In the genomic region with DNA sequence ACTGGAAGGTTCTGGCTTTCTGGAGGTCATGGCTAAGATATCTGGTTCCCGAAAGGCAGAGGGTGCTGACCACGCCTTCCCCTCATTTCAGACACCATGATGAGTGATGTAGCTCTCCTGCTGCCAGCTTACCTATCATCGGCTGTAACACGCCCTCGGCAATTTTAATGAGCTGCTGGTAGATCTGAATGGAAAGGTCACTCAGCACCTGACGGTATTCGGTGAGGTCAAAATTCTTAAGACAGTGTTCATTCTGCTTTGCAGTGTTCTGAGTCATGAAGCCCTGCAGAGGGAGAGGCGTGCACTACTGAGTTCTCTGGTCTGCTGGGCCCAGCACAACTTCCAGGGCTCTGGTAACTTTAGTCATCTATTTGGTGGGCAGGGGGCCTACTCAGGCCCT, we compare ENCODE assay signal across 24 cellular contexts. TPM values are rescaled to one million over a fixed set of nuclear protein-coding genes. Genes with fewer than 3 reads are reported as not detected.
DNase-seq lines count a peak whose midpoint lies in the region; ATAC-seq, FAIRE-seq and TF ChIP-seq lines count a peak whose summit lies in the region.
"Had no signal": no experiment of that assay in that cellular context is flagged by ENCODE, and none has a peak within 500 bp of the region (broad histone marks: within the 10 kb centered on the region; RNA-seq: fewer than 3 reads in every experiment).

No MANE protein-coding gene starts in this region.

- no peaks in the 10 kb centered on the region for H3K79me2 ChIP-seq in mammary epithelial cell (ENCODE audit: insufficient read depth, low read length)

- CTCF ChIA-PET in A549 (lab: Yijun Ruan, JAX) (no interaction called here), mammary epithelial cell (lab: Charles Lee; ENCODE audit: low non-redundant PET) (no interaction called here)

- H2AFZ ChIP-seq in mammary epithelial cell (ENCODE audit: low read depth, low read length): no peak overlapping the region

- FAIRE-seq in A549 (lab: Jason Lieb, UNC) (no peak), kidney (lab: Jason Lieb, UNC) (no peak)
- FAIRE-seq: small intestine had no signal

- in situ Hi-C loops in mammary epithelial cell (cut with MboI; ENCODE audit: low sequenced_read_pairs in 2 of 2): no loop called here

- TF ChIP-seq CTCF in A549 (IDR thresholded peaks at IDR 0.05): no peak
- no peak for TF ChIP-seq CTCF in mammary epithelial cell (conservative IDR thresholded peaks at IDR 0.05 in 1 of 2, IDR thresholded peaks at IDR 0.05 in 1 of 2; ENCODE audit: extremely low read depth in 1 of 2, insufficient read depth in 1 of 2, low read depth in 1 of 2, low read length in 2 of 2)
- no peak for TF ChIP-seq CTCF in kidney (IDR thresholded peaks at IDR 0.05; ENCODE audit: borderline replicate concordance, extremely low read depth, insufficient read depth)

- WGBS in A549 (ENCODE audit: missing lambda C conversion rate): 48% methylated on average over 3 of the region's 8 CpGs
- WGBS in mammary epithelial cell (ENCODE audit: low coverage, missing lambda C conversion rate): 63% methylated on average over 8 of the region's 8 CpGs

- H3K9me3 ChIP-seq in A549 (no peaks in the 10 kb centered on the region), mammary epithelial cell (replicated peaks; ENCODE audit: insufficient read depth, low read length) (no peaks in the 10 kb centered on the region), kidney (ENCODE audit: control insufficient read depth in 1 of 2, low read length in 2 of 2) (no peaks in the 10 kb centered on the region)
- H3K9me3 ChIP-seq: esophagus squamous epithelium had no signal

- no peak overlapping the region for H3K9ac ChIP-seq in mammary epithelial cell (ENCODE audit: insufficient read depth, low read length)
- H3K9ac ChIP-seq in kidney (ENCODE audit: low read length in 2 of 2): no peak overlapping the region

- H3K4me3 ChIP-seq in A549 (no peak overlapping the region), mammary epithelial cell (replicated peaks in 1 of 3; ENCODE audit: insufficient read depth in 1 of 3, low read depth in 2 of 3, low read length in 3 of 3) (no peak overlapping the region), kidney (ENCODE audit: low read length in 2 of 2) (no peak overlapping the region)
- H3K4me3 ChIP-seq: esophagus squamous epithelium had no signal

- TF ChIP-seq POLR2A in A549 (IDR thresholded peaks at IDR 0.05; ENCODE audit: low read length): no peak

- H3K4me1 ChIP-seq in A549: peaks cover 45% of the 10 kb centered on the region
- peaks cover 20% of the 10 kb centered on the region for H3K4me1 ChIP-seq in mammary epithelial cell (ENCODE audit: insufficient read depth, low read length)
- H3K4me1 ChIP-seq in kidney (ENCODE audit: control insufficient read depth in 1 of 2, insufficient read depth in 1 of 2, low read depth in 1 of 2, low read length in 2 of 2): no peaks in the 10 kb centered on the region
- H3K4me1 ChIP-seq: esophagus squamous epithelium had no signal

- intact Hi-C loops in mammary epithelial cell (cut with micrococcal nuclease): no loop called here
- intact Hi-C loops in kidney (cut with DNase I): no loop called here

- ATAC-seq in A549 (peak; percentile 67 to 73; a peak in 4 of 6 replicates), GM18520 (IDR thresholded peaks at IDR 0.05; ENCODE audit: unreplicated experiment) (no peak)

- no peak for TF ChIP-seq RAD21 in A549 (conservative IDR thresholded peaks at IDR 0.05 in 1 of 2, IDR thresholded peaks at IDR 0.05 in 1 of 2)

- H3K36me3 ChIP-seq in mammary epithelial cell (ENCODE audit: insufficient read depth, low read length) (no peaks in the 10 kb centered on the region), kidney (ENCODE audit: control insufficient read depth in 1 of 2, insufficient read depth in 2 of 2, low read length in 2 of 2) (peaks cover 5 to 8% of the 10 kb centered on the region in 2 donors)

- no TSS peak for BruUV-seq in mammary epithelial cell (replicated peaks; lab: Mats Ljungman, UMichigan)

- no peaks in the 10 kb centered on the region for H3K27me3 ChIP-seq in mammary epithelial cell (ENCODE audit: insufficient read depth, low read length)
- H3K27me3 ChIP-seq: esophagus squamous epithelium had no signal

- dilution Hi-C loops in mammary epithelial cell (cut with HindIII; ENCODE audit: low sequenced_read_pairs): no loop called here

- H3K4me2 ChIP-seq in A549 (peak overlapping the region; percentile 50), mammary epithelial cell (ENCODE audit: insufficient read depth, low read depth, low read length) (no peak overlapping the region)

- H4K20me1 ChIP-seq in mammary epithelial cell (ENCODE audit: insufficient read depth, low read length): no peaks in the 10 kb centered on the region

- TF ChIP-seq EP300 in A549 (IDR thresholded peaks at IDR 0.05): no peak

- POLR2A ChIA-PET in A549 (lab: Yijun Ruan, JAX): no interaction called here

- peak in 1 of 2 experiments; percentile 39 for DNase-seq in A549 (ENCODE audit: low read depth in 1 of 2, low spot score in 1 of 2)
- peak; percentile 27 for DNase-seq in HK-2 (ENCODE audit: unreplicated experiment)
- DNase-seq in mammary epithelial cell: peak; percentile 66
- peak; percentile 90 for DNase-seq in kidney glomerular epithelial cell (lab: John Stamatoyannopoulos, UW)
- DNase-seq in kidney: no peak
- DNase-seq in SHP77 treated with DMSO at 0.1 percent for 48 hours (lab: John Stamatoyannopoulos, UW): no peak
- no peak for DNase-seq in cerebellar nuclear complex (lab: John Stamatoyannopoulos, UW)
- DNase-seq: activated naive CD4-positive, alpha-beta T cell treated with Interleukin-2 at 50 U/mL for 16 hours; activated T-cell treated with anti-CD3 and anti-CD28 coated beads for 4 hours; CD4-positive, CD25-positive, alpha-beta regulatory T cell; dermis blood vessel endothelial cell; DMS153; esophagus squamous epithelium; head of caudate nucleus; immature natural killer cell; mesendoderm; NCI-H187 treated with DMSO at 0.1 percent for 48 hours; nephron progenitor cell; Right ventricle myocardium superior; small intestine; stimulated activated CD8-positive, alpha-beta memory T cell treated with anti-CD3 and anti-CD28 coated beads, Interleukin-4, amount 100 ng/mL, for 48 hours; substantia nigra; T-helper 1 cell had no signal

- peak overlapping the region in 1 of 2 experiments; percentile 66; a peak in 4 of 6 replicates for H3K27ac ChIP-seq in A549
- H3K27ac ChIP-seq in mammary epithelial cell (ENCODE audit: insufficient read depth, low read depth, low read length): peak overlapping the region; percentile 20
- no peak overlapping the region for H3K27ac ChIP-seq in kidney (ENCODE audit: low read depth in 2 of 2, low read length in 2 of 2)
- H3K27ac ChIP-seq: esophagus squamous epithelium had no signal

TF ChIP-seq in A549, 52 proteins besides CTCF, POLR2A, EP300 and RAD21:
- TF ChIP-seq, protein P1, sequence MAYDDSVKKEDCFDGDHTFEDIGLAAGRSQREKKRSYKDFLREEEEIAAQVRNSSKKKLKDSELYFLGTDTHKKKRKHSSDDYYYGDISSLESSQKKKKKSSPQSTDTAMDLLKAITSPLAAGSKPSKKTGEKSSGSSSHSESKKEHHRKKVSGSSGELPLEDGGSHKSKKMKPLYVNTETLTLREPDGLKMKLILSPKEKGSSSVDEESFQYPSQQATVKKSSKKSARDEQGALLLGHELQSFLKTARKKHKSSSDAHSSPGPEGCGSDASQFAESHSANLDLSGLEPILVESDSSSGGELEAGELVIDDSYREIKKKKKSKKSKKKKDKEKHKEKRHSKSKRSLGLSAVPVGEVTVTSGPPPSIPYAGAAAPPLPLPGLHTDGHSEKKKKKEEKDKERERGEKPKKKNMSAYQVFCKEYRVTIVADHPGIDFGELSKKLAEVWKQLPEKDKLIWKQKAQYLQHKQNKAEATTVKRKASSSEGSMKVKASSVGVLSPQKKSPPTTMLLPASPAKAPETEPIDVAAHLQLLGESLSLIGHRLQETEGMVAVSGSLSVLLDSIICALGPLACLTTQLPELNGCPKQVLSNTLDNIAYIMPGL (CRISPR knock-in tag; IDR thresholded peaks at IDR 0.05; ENCODE audit: borderline replicate concordance): no peak
- TF ChIP-seq HDAC2 (IDR thresholded peaks at IDR 0.05) (no peak), KDM1A (IDR thresholded peaks at IDR 0.05; ENCODE audit: low read depth) (no peak), TP53 (CRISPR knock-in tag; IDR thresholded peaks at IDR 0.05) (no peak), CHD2 (IDR thresholded peaks at IDR 0.05; ENCODE audit: low read length, partially characterized antibody) (no peak), ESRRA (IDR thresholded peaks at IDR 0.05; ENCODE audit: borderline replicate concordance, low read length) (no peak), RARB (CRISPR knock-in tag; IDR thresholded peaks at IDR 0.05) (no peak), JUNB (IDR thresholded peaks at IDR 0.05) (no peak), HOXA7 (CRISPR knock-in tag; IDR thresholded peaks at IDR 0.05) (no peak), NFE2L2 (conservative IDR thresholded peaks at IDR 0.05; ENCODE audit: low read length) (no peak), ZC3H11A (IDR thresholded peaks at IDR 0.05) (no peak), TFCP2L1 (CRISPR knock-in tag; IDR thresholded peaks at IDR 0.05) (no peak), MAFK (IDR thresholded peaks at IDR 0.05; ENCODE audit: partially characterized antibody) (no peak), RCOR1 (IDR thresholded peaks at IDR 0.05; ENCODE audit: low read depth, low read length) (no peak), HOXB13 (CRISPR knock-in tag; IDR thresholded peaks at IDR 0.05; ENCODE audit: low read depth) (no peak), CBX2 (IDR thresholded peaks at IDR 0.05; ENCODE audit: borderline replicate concordance, low read depth) (no peak)
- TF ChIP-seq, protein P2, sequence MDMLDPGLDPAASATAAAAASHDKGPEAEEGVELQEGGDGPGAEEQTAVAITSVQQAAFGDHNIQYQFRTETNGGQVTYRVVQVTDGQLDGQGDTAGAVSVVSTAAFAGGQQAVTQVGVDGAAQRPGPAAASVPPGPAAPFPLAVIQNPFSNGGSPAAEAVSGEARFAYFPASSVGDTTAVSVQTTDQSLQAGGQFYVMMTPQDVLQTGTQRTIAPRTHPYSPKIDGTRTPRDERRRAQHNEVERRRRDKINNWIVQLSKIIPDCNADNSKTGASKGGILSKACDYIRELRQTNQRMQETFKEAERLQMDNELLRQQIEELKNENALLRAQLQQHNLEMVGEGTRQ (IDR thresholded peaks at IDR 0.05): no peak

RNA-seq across cellular contexts. Expression of a gene that starts 25.7 kb away (rescaled TPM):
- polyA plus RNA-seq in A549 (2011; rRNA removed) (30.9 and 40.0 TPM in 2 replicates), A549 (2017; fragmentation: RNase III; extraction: RNeasy Plus Mini Kit Qiagen cat#74134 plus additional on column Dnase treatment) (47.5 to 50.3 TPM (median 48.7 TPM) in 3 replicates), mammary epithelial cell (20.8 TPM), kidney (ENCODE audit: insufficient read depth, low read depth, low replicate concordance) (566 TPM)
- 17.5 and 18.6 TPM in 2 replicates for polyA plus RNA-seq in A549 (2012; cell fraction: cytosol; rRNA removed)
- 7.7 and 16.5 TPM in 2 replicates for polyA plus RNA-seq in A549 (2012; cell fraction: nucleus; rRNA removed)
- 16.4 and 21.5 TPM in 2 replicates for polyA minus RNA-seq in A549 (2011; rRNA and poly(A)+ RNA removed)
- total RNA-seq in mammary epithelial cell (10 to 100 TPM; 42.2 to 45.9 TPM), kidney (115 TPM)
- 6.4 TPM for polyA minus RNA-seq in mammary epithelial cell

Comparison
In these comparisons a context has a peak if more than half of its experiments do, and no peak if none do; other contexts are left out.
1. DNase-seq: peak in HK-2 (single experiment), mammary epithelial cell (single experiment) and kidney glomerular epithelial cell (single experiment); none in kidney (single experiment), SHP77 treated with DMSO at 0.1 percent for 48 hours (single experiment) and cerebellar nuclear complex (0 of 2).
2. RNA of a gene that starts 25.7 kb away (polyA plus RNA-seq): 566 TPM in kidney (single experiment); 7.7 to 50.3 TPM in A549 and 20.8 TPM in mammary epithelial cell (single experiment); every median in the first group is over 10 times any median in the second.